14 cellular contexts compared by ENCODE assay signal in the genomic region with DNA sequence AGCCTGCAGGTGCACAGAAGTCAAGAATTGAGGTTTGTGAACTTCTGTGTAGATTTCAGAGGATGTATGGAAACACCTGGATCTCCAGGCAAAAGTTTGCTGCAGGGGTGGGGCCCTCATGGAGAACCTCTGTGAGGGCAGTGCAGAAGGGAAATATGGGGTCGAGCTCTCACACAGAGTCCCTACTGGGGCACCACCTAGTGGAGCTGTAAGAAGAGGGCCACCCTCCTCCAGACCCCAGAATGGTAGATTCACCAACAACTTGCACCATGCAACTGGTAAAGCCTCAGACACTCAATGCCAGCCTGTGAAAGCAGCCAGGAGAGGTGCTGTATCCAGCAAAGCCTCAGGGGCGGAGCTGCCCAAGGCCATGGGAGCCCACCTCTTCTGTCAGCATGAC.
A peak's percentile ranks its signal among the peaks of the same experiment; 100 is the strongest.
DNase-seq lines count a peak whose midpoint lies in the region; ATAC-seq and TF ChIP-seq lines count a peak whose summit lies in the region.
"Had no signal": no experiment of that assay in that cellular context is flagged by ENCODE, and none has a peak within 500 bp of the region (broad histone marks: within the 10 kb centered on the region; RNA-seq: fewer than 3 reads in every experiment).

No MANE protein-coding gene starts in this region.

- H3K9me2 ChIP-seq in HCT116 (ENCODE audit: insufficient read depth): no peaks in the 10 kb centered on the region

- no peaks in the 10 kb centered on the region for H3K27me3 ChIP-seq in HCT116 (ENCODE audit: insufficient read depth, low read length)
- no peaks in the 10 kb centered on the region for H3K27me3 ChIP-seq in mesendoderm (ENCODE audit: insufficient read depth, low read length, poor library complexity)
- H3K27me3 ChIP-seq in uterus: no peaks in the 10 kb centered on the region
- H3K27me3 ChIP-seq: upper lobe of right lung had no signal

- H4K20me1 ChIP-seq in HCT116 (ENCODE audit: insufficient read depth): no peaks in the 10 kb centered on the region

- intact Hi-C loops in activated CD4-positive, alpha-beta T cell treated with anti-CD3 and anti-CD28 coated beads for 36 hours (cut with DNase I, micrococcal nuclease): loop anchor here in 1 of 2 experiments (10.0 kb wide), 1 partner anchor 389 kb away; no protein-coding TSS in a partner anchor
- intact Hi-C loops in HCT116 (cut with micrococcal nuclease): no loop called here
- intact Hi-C loops in uterus (cut with DNase I; ENCODE audit: low total_unique reads): no loop called here

- H3K36me3 Mint-ChIP-seq in activated CD4-positive, alpha-beta T cell treated with anti-CD3 and anti-CD28 coated beads for 36 hours (ENCODE audit: low read depth): no peaks in the 10 kb centered on the region

- RAD21 ChIA-PET in HCT116 (lab: Charles Lee; ENCODE audit: low non-redundant PET in 1 of 2, low total read pairs in 2 of 2, uncharacterized antibody in 2 of 2, unreplicated experiment in 2 of 2): interaction anchor here in 1 of 2 experiments (1.2 kb wide), 1 partner anchor 104 kb away, joined by 3 read pairs; no protein-coding TSS in a partner anchor

- no peak overlapping the region for H3K56ac ChIP-seq in mesendoderm (ENCODE audit: low read length)

- H4K8ac ChIP-seq in mesendoderm (ENCODE audit: low read depth, low read length): no peak overlapping the region

- POLR2A ChIA-PET in activated CD4-positive, alpha-beta T cell treated with anti-CD3 and anti-CD28 coated beads for 36 hours (lab: Charles Lee): no interaction called here
- POLR2A ChIA-PET in HCT116 (lab: Charles Lee): interaction anchor here (1.3 kb wide), 1 partner anchor 161 kb away, joined by 3 read pairs; no protein-coding TSS in a partner anchor

- H2AK5ac ChIP-seq in mesendoderm (ENCODE audit: low read length): no peak overlapping the region

- H3K27ac Mint-ChIP-seq in activated CD4-positive, alpha-beta T cell treated with anti-CD3 and anti-CD28 coated beads for 36 hours: peak overlapping the region; percentile 49

- CTCF ChIA-PET in activated CD4-positive, alpha-beta T cell treated with anti-CD3 and anti-CD28 coated beads for 36 hours (lab: Charles Lee): interaction anchor here (0.6 to 7.9 kb wide), 10 partner anchors 16 to 269 kb away, joined by 3 to 231 read pairs (median 5); no protein-coding TSS in a partner anchor
- CTCF ChIA-PET in HCT116 (lab: Charles Lee): interaction anchor here (0.7 to 7.6 kb wide), 3 partner anchors 104 to 269 kb away, joined by 3 to 268 read pairs (median 9); no protein-coding TSS in a partner anchor

- H3K4me1 Mint-ChIP-seq in activated CD4-positive, alpha-beta T cell treated with anti-CD3 and anti-CD28 coated beads for 36 hours: peaks cover 18% of the 10 kb centered on the region

- no peaks in the 10 kb centered on the region for H3K79me1 ChIP-seq in mesendoderm (ENCODE audit: low read length)

- H3K79me2 ChIP-seq in HCT116 (ENCODE audit: insufficient read depth, low read length) (no peaks in the 10 kb centered on the region), mesendoderm (ENCODE audit: control insufficient read depth, insufficient read depth, low read length) (no peaks in the 10 kb centered on the region)

- WGBS in mesendoderm (ENCODE audit: extremely low coverage, insufficient coverage, low lambda C conversion rate): no CpG with 5 or more reads among the region's 2 CpGs

- no TSS peak for BruUV-seq in HCT116 (replicated peaks; lab: Mats Ljungman, UMichigan)

- TF ChIP-seq POLR2A in HCT116 (IDR thresholded peaks at IDR 0.05; ENCODE audit: borderline replicate concordance, extremely low read depth, insufficient read depth, insufficient read length) (no peak), uterus (IDR thresholded peaks at IDR 0.05) (no peak)

- no peak overlapping the region for H3K4me3 Mint-ChIP-seq in activated CD4-positive, alpha-beta T cell treated with anti-CD3 and anti-CD28 coated beads for 36 hours
- H3K4me3 Mint-ChIP-seq: central memory CD8-positive, alpha-beta T cell had no signal

- H3K4me2 ChIP-seq in HCT116 (ENCODE audit: low read length) (no peak overlapping the region), mesendoderm (ENCODE audit: low read length) (no peak overlapping the region)

- TF ChIP-seq CTCF in HCT116 (IDR thresholded peaks at IDR 0.05 in 2 of 3, conservative IDR thresholded peaks at IDR 0.05 in 1 of 3; ENCODE audit: borderline replicate concordance in 1 of 3, insufficient read depth in 1 of 3, low read depth in 2 of 3, low read length in 2 of 3) (peak; percentile 31 to 42 (median 32); a peak in 4 of 6 replicates), WI38 (IDR thresholded peaks at IDR 0.05; ENCODE audit: low read depth, low read length) (peak; percentile 19; the same call in 1 of the 2 replicates), uterus (IDR thresholded peaks at IDR 0.05) (no peak)

- H2BK120ac ChIP-seq in mesendoderm (ENCODE audit: low read depth, low read length): no peak overlapping the region

- ATAC-seq in activated CD4-positive, alpha-beta T cell treated with anti-CD3 and anti-CD28 coated beads for 36 hours: peak; percentile 3
- ATAC-seq in HCT116: peak; percentile 61
- ATAC-seq: upper lobe of right lung had no signal

- H3K27ac ChIP-seq in HCT116 (ENCODE audit: low read depth, low read length) (no peak overlapping the region), mesendoderm (ENCODE audit: low read depth, low read length) (no peak overlapping the region), uterus (no peak overlapping the region), substantia nigra (ENCODE audit: low read depth, low read length, poor library complexity, severe bottlenecking) (no peak overlapping the region)
- H3K27ac ChIP-seq: upper lobe of right lung had no signal

- no peak overlapping the region for H4K5ac ChIP-seq in mesendoderm (ENCODE audit: low read length)

- peak; percentile 62 for TF ChIP-seq RAD21 in HCT116 (IDR thresholded peaks at IDR 0.05; ENCODE audit: low read depth)

- H3K9me3 ChIP-seq in HCT116 (ENCODE audit: control insufficient read depth in 1 of 2, insufficient read depth in 1 of 2, low read depth in 1 of 2, low read length in 2 of 2) (no peaks in the 10 kb centered on the region), uterus (no peaks in the 10 kb centered on the region)
- H3K9me3 ChIP-seq: upper lobe of right lung had no signal

- no peak overlapping the region for H3K4me3 ChIP-seq in HCT116 (replicated peaks in 1 of 2; ENCODE audit: low read depth in 1 of 2, low read length in 2 of 2)
- H3K4me3 ChIP-seq in WI38 (ENCODE audit: low read depth, low read length): no peak overlapping the region
- H3K4me3 ChIP-seq in mesendoderm (ENCODE audit: low read length): no peak overlapping the region
- no peak overlapping the region for H3K4me3 ChIP-seq in uterus
- H3K4me3 ChIP-seq: upper lobe of right lung had no signal

- H2BK15ac ChIP-seq in mesendoderm (replicated peaks; ENCODE audit: low read depth): no peak overlapping the region

- H3K36me3 ChIP-seq in HCT116 (ENCODE audit: control insufficient read depth in 1 of 2, insufficient read depth in 2 of 2, low read length in 2 of 2) (no peaks in the 10 kb centered on the region), mesendoderm (ENCODE audit: control insufficient read depth, insufficient read depth, low read length) (no peaks in the 10 kb centered on the region), uterus (no peaks in the 10 kb centered on the region)
- H3K36me3 ChIP-seq: upper lobe of right lung had no signal

- H3K4me1 ChIP-seq in HCT116 (ENCODE audit: control insufficient read depth in 1 of 2, insufficient read depth in 2 of 2, low read length in 2 of 2): peaks cover 0 to 9% of the 10 kb centered on the region in 2 experiments; a peak in 1 of 4 replicates
- no peaks in the 10 kb centered on the region for H3K4me1 ChIP-seq in mesendoderm (ENCODE audit: control insufficient read depth, low read depth, low read length)
- H3K4me1 ChIP-seq in uterus: no peaks in the 10 kb centered on the region
- H3K4me1 ChIP-seq: upper lobe of right lung had no signal

- H3K23ac ChIP-seq in mesendoderm (ENCODE audit: low read length): no peak overlapping the region

- no peak overlapping the region for H2BK5ac ChIP-seq in mesendoderm (ENCODE audit: low read length)

- H3K4ac ChIP-seq in mesendoderm (ENCODE audit: low read depth, low read length): no peak overlapping the region

- no peaks in the 10 kb centered on the region for H3K27me3 Mint-ChIP-seq in activated CD4-positive, alpha-beta T cell treated with anti-CD3 and anti-CD28 coated beads for 36 hours

- H3K9ac ChIP-seq in HCT116 (ENCODE audit: low read length) (no peak overlapping the region), mesendoderm (ENCODE audit: low read length) (no peak overlapping the region)

- DNase-seq in activated CD4-positive, alpha-beta T cell treated with anti-CD3 and anti-CD28 coated beads for 36 hours: no peak
- no peak for DNase-seq in activated CD4-positive, alpha-beta T cell treated with anti-CD3 and anti-CD28 coated beads, Interleukin-2, amount 50 U/mL, for 48 hours
- DNase-seq in HCT116 (ENCODE audit: low read depth, low spot score) (no peak), mesendoderm (peak; percentile 25), uterus (no peak), substantia nigra (lab: John Stamatoyannopoulos, UW) (no peak), anterior cingulate cortex (lab: John Stamatoyannopoulos, UW) (no peak)
- DNase-seq: activated effector memory CD4-positive, alpha-beta T cell treated with Interleukin-2 at 50 U/mL for 16 hours; DMS153; GOT3; SW 1271; upper lobe of right lung had no signal

- H3K9me3 Mint-ChIP-seq in activated CD4-positive, alpha-beta T cell treated with anti-CD3 and anti-CD28 coated beads for 36 hours (ENCODE audit: low read depth): no peaks in the 10 kb centered on the region
- H3K9me3 Mint-ChIP-seq: central memory CD8-positive, alpha-beta T cell had no signal

- no peak overlapping the region for H3K18ac ChIP-seq in mesendoderm (ENCODE audit: low read length)

- no peak overlapping the region for H2AFZ ChIP-seq in HCT116 (ENCODE audit: low read depth, low read length, poor library complexity, severe bottlenecking)

TF ChIP-seq in HCT116, 20 proteins besides CTCF, POLR2A, EP300 and RAD21 (continues in another document):
- TF ChIP-seq TCF7L2 (IDR thresholded peaks at IDR 0.05; ENCODE audit: borderline replicate concordance, extremely low read depth, insufficient read depth, insufficient read length) (no peak), FOSL1 (IDR thresholded peaks at IDR 0.05; ENCODE audit: low read depth) (no peak), SP1 (IDR thresholded peaks at IDR 0.05; ENCODE audit: low read depth) (no peak), CEBPB (IDR thresholded peaks at IDR 0.05; ENCODE audit: low read depth) (no peak), SRF (IDR thresholded peaks at IDR 0.05; ENCODE audit: low read depth) (no peak), CBX3 (IDR thresholded peaks at IDR 0.05; ENCODE audit: low read depth) (no peak), EGR1 (IDR thresholded peaks at IDR 0.05; ENCODE audit: low read depth) (no peak)
- TF ChIP-seq, protein P1, sequence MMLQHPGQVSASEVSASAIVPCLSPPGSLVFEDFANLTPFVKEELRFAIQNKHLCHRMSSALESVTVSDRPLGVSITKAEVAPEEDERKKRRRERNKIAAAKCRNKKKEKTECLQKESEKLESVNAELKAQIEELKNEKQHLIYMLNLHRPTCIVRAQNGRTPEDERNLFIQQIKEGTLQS (IDR thresholded peaks at IDR 0.05): no peak

Comparison
In these comparisons a context has a peak if more than half of its experiments do, and no peak if none do; other contexts are left out.
1. CTCF ChIP-seq: peak in HCT116 (3 of 3) and WI38 (single experiment); none in uterus (0 of 4).